Comparison of ENCODE assay signal across 21 cellular contexts in genomic region chr20:32965115-32965514, GRCh38. TPM values are rescaled to one million over a fixed set of nuclear protein-coding genes. Genes with fewer than 3 reads are reported as not detected.
DNase-seq lines count a peak whose midpoint lies in the region; ATAC-seq and TF ChIP-seq lines count a peak whose summit lies in the region.
"Had no signal": no experiment of that assay in that cellular context is flagged by ENCODE, and none has a peak within 500 bp of the region (broad histone marks: within the 10 kb centered on the region; RNA-seq: fewer than 3 reads in every experiment).

No MANE protein-coding gene starts in this region.

- H3K27ac Mint-ChIP-seq in T-helper 2 cell treated with Interferon-gamma antibody and Interleukin-4, amounts not matched to agents 5 μg/mL and 100 μg/mL, for 36 hours, result peak overlapping the region; percentile 41
- no peak overlapping the region for H3K27ac Mint-ChIP-seq in osteocyte (ENCODE audit: unreplicated experiment)
- H3K27ac Mint-ChIP-seq: activated CD8-positive, alpha-beta T cell treated with anti-CD3 and anti-CD28 coated beads, Interleukin-2, amount 10 ng/mL, durations not matched to agents 7 days and 5 days; activated T-helper 17 cell treated with anti-CD3 and anti-CD28 coated beads, Interleukin-2, amount 50 U/mL, for 72 hours had no signal

- H3K9me3 ChIP-seq in effector memory CD4-positive, alpha-beta T cell (ENCODE audit: control insufficient read depth, low read length), result no peaks in the 10 kb centered on the region
- H3K9me3 ChIP-seq: heart left ventricle, spleen, uterus had no signal

- H3K4me3 ChIP-seq in effector memory CD4-positive, alpha-beta T cell (ENCODE audit: insufficient read depth, low read depth, low read length, poor library complexity, severe bottlenecking), result peak overlapping the region; percentile 24
- H3K4me3 ChIP-seq: heart left ventricle, spleen, uterus had no signal

- H3K36me3 ChIP-seq in effector memory CD4-positive, alpha-beta T cell (ENCODE audit: control insufficient read depth, insufficient read depth, low read length), result no peaks in the 10 kb centered on the region
- H3K36me3 ChIP-seq: heart left ventricle, spleen, uterus had no signal

- no peaks in the 10 kb centered on the region for H3K27me3 ChIP-seq in effector memory CD4-positive, alpha-beta T cell (replicated peaks; ENCODE audit: control insufficient read depth, insufficient read depth, low read length, poor library complexity, severe bottlenecking)
- H3K27me3 ChIP-seq: spleen, uterus had no signal

- H3K4me1 Mint-ChIP-seq in T-helper 2 cell treated with Interferon-gamma antibody and Interleukin-4, amounts not matched to agents 5 μg/mL and 100 μg/mL, for 36 hours (ENCODE audit: low read depth), result peaks cover 58% of the 10 kb centered on the region
- H3K4me1 Mint-ChIP-seq in osteocyte (ENCODE audit: unreplicated experiment), result no peaks in the 10 kb centered on the region

- no peak for TF ChIP-seq CTCF in osteocyte (IDR thresholded peaks at IDR 0.05)

- no peaks in the 10 kb centered on the region for H3K36me3 Mint-ChIP-seq in T-helper 2 cell treated with Interferon-gamma antibody and Interleukin-4, amounts not matched to agents 5 μg/mL and 100 μg/mL, for 36 hours (ENCODE audit: low read depth)
- H3K36me3 Mint-ChIP-seq in osteocyte (ENCODE audit: unreplicated experiment), result no peaks in the 10 kb centered on the region

- no peak for ATAC-seq in GM18868 (IDR thresholded peaks at IDR 0.05; ENCODE audit: unreplicated experiment)
- no peak for ATAC-seq in stimulated activated naive CD8-positive, alpha-beta T cell treated with anti-CD3 and anti-CD28 coated beads, Interleukin-15, Interleukin-2, amounts not matched to agents 100 U/mL and 50 U/mL, for 24 hours
- ATAC-seq: activated T-helper 17 cell treated with anti-CD3 and anti-CD28 coated beads, Interleukin-2, amount 50 U/mL, for 72 hours; heart left ventricle; left ventricle myocardium superior; Right ventricle myocardium inferior had no signal

- DNase-seq in T-helper 2 cell treated with Interferon-gamma antibody and Interleukin-4, amounts not matched to agents 5 μg/mL and 100 μg/mL, for 36 hours (ENCODE audit: low spot score), result peak; percentile 0
- DNase-seq in T-helper 2 cell (no peak), HuH-7 (ENCODE audit: low spot score) (peak; percentile 4), osteocyte (ENCODE audit: extremely low spot score, unreplicated experiment) (peak; percentile 48), COLO668 (lab: John Stamatoyannopoulos, UW; ENCODE audit: unreplicated experiment) (no peak)
- no peak for DNase-seq in effector memory CD4-positive, alpha-beta T cell
- no peak for DNase-seq in stimulated activated naive CD8-positive, alpha-beta T cell treated with anti-CD3 and anti-CD28 coated beads, Interleukin-15, Interleukin-2, amounts not matched to agents 100 U/mL and 50 U/mL, for 24 hours
- DNase-seq: Calu3, dermis blood vessel endothelial cell, heart left ventricle, left ventricle myocardium superior, NCI-H1417 treated with DMSO at 0.1 percent for 48 hours, NCI-H526 treated with DMSO at 0.1 percent for 48 hours, retina, uterus had no signal

- H3K27me3 Mint-ChIP-seq in T-helper 2 cell treated with Interferon-gamma antibody and Interleukin-4, amounts not matched to agents 5 μg/mL and 100 μg/mL, for 36 hours (ENCODE audit: low read depth), result no peaks in the 10 kb centered on the region
- peaks cover 9% of the 10 kb centered on the region for H3K27me3 Mint-ChIP-seq in osteocyte (ENCODE audit: unreplicated experiment)
- H3K27me3 Mint-ChIP-seq: activated T-helper 17 cell treated with anti-CD3 and anti-CD28 coated beads, Interleukin-2, amount 50 U/mL, for 72 hours had no signal

- peak overlapping the region; percentile 98 for H3K27ac ChIP-seq in effector memory CD4-positive, alpha-beta T cell (ENCODE audit: insufficient read depth, low read length, poor library complexity, severe bottlenecking)
- H3K27ac ChIP-seq: heart left ventricle, uterus had no signal

- peaks cover 51% of the 10 kb centered on the region for H3K4me1 ChIP-seq in effector memory CD4-positive, alpha-beta T cell (ENCODE audit: control insufficient read depth, insufficient read depth, low read length, poor library complexity, severe bottlenecking)
- H3K4me1 ChIP-seq: uterus had no signal

- H3K9me3 Mint-ChIP-seq in T-helper 2 cell treated with Interferon-gamma antibody and Interleukin-4, amounts not matched to agents 5 μg/mL and 100 μg/mL, for 36 hours, result no peaks in the 10 kb centered on the region
- H3K9me3 Mint-ChIP-seq in osteocyte (ENCODE audit: unreplicated experiment), result no peaks in the 10 kb centered on the region
- H3K9me3 Mint-ChIP-seq: activated T-helper 17 cell treated with anti-CD3 and anti-CD28 coated beads, Interleukin-2, amount 50 U/mL, for 72 hours had no signal

- H3K4me3 Mint-ChIP-seq in T-helper 2 cell treated with Interferon-gamma antibody and Interleukin-4, amounts not matched to agents 5 μg/mL and 100 μg/mL, for 36 hours, result peak overlapping the region; percentile 15
- H3K4me3 Mint-ChIP-seq in osteocyte (ENCODE audit: unreplicated experiment), result no peak overlapping the region
- H3K4me3 Mint-ChIP-seq: activated CD8-positive, alpha-beta T cell treated with anti-CD3 and anti-CD28 coated beads, Interleukin-2, amount 10 ng/mL, durations not matched to agents 7 days and 5 days; activated T-helper 17 cell treated with anti-CD3 and anti-CD28 coated beads, Interleukin-2, amount 50 U/mL, for 72 hours had no signal

RNA-seq across cellular contexts. Expression of gene SUN5, which starts 39.1 kb away (rescaled TPM):
- total RNA-seq in osteocyte, result not detected in 2 replicates
- total RNA-seq: A172; activated CD8-positive, alpha-beta T cell treated with anti-CD3 and anti-CD28 coated beads, Interleukin-2, amount 10 ng/mL, durations not matched to agents 7 days and 5 days; activated T-helper 17 cell treated with anti-CD3 and anti-CD28 coated beads, Interleukin-2, amount 50 U/mL, for 72 hours; Calu3; dermis blood vessel endothelial cell; heart left ventricle; left ventricle myocardium superior; Right ventricle myocardium inferior; spleen; uterus had no signal

RNA-seq across cellular contexts. Expression of gene BPIFB2, which starts 42.4 kb away (rescaled TPM):
- not detected in 2 replicates for total RNA-seq in osteocyte
- total RNA-seq: A172; activated CD8-positive, alpha-beta T cell treated with anti-CD3 and anti-CD28 coated beads, Interleukin-2, amount 10 ng/mL, durations not matched to agents 7 days and 5 days; activated T-helper 17 cell treated with anti-CD3 and anti-CD28 coated beads, Interleukin-2, amount 50 U/mL, for 72 hours; Calu3; dermis blood vessel endothelial cell; heart left ventricle; left ventricle myocardium superior; Right ventricle myocardium inferior; spleen; uterus had no signal

Comparison
In these comparisons a context has a peak if more than half of its experiments do, and no peak if none do; other contexts are left out.
1. DNase-seq: peak in T-helper 2 cell treated with Interferon-gamma antibody and Interleukin-4, amounts not matched to agents 5 μg/mL and 100 μg/mL, for 36 hours (single experiment), HuH-7 (single experiment) and osteocyte (single experiment); none in T-helper 2 cell (0 of 5), effector memory CD4-positive, alpha-beta T cell (0 of 3), COLO668 (single experiment) and stimulated activated naive CD8-positive, alpha-beta T cell treated with anti-CD3 and anti-CD28 coated beads, Interleukin-15, Interleukin-2, amounts not matched to agents 100 U/mL and 50 U/mL, for 24 hours (single experiment).